ENCODE assay signal across 10 cellular contexts in genomic region chr2:9771481-9772017, GRCh38.
DNase-seq lines count a peak whose midpoint lies in the region; ATAC-seq and TF ChIP-seq lines count a peak whose summit lies in the region.
"Had no signal": no experiment of that assay in that cellular context is flagged by ENCODE, and none has a peak within 500 bp of the region (broad histone marks: within the 10 kb centered on the region; RNA-seq: fewer than 3 reads in every experiment).

No MANE protein-coding gene starts in this region.

- TF ChIP-seq CTCF in astrocyte of the spinal cord (IDR thresholded peaks at IDR 0.05; ENCODE audit: low read depth, low read length) (peak; percentile 25), sigmoid colon (IDR thresholded peaks at IDR 0.05) (no peak)

- H3K9me3 Mint-ChIP-seq in activated naive CD4-positive, alpha-beta T cell treated with anti-CD3 and anti-CD28 coated beads, Interleukin-2, amount 50 U/mL, for 24 hours = no peaks in the 10 kb centered on the region
- H3K9me3 Mint-ChIP-seq in activated naive CD4-positive, alpha-beta T cell treated with anti-CD3 and anti-CD28 coated beads, Interleukin-2, amount 50 U/mL, for 72 hours = no peaks in the 10 kb centered on the region
- H3K9me3 Mint-ChIP-seq: CD4-positive, alpha-beta memory T cell had no signal

- TF ChIP-seq POLR2A in sigmoid colon (IDR thresholded peaks at IDR 0.05) = no peak

- H3K36me3 ChIP-seq in aorta (ENCODE audit: control insufficient read depth in 1 of 2, insufficient read depth in 2 of 2, low read length in 1 of 2) = no peaks in the 10 kb centered on the region
- H3K36me3 ChIP-seq in sigmoid colon = no peaks in the 10 kb centered on the region

- no peaks in the 10 kb centered on the region for H3K36me3 Mint-ChIP-seq in activated naive CD4-positive, alpha-beta T cell treated with anti-CD3 and anti-CD28 coated beads, Interleukin-2, amount 50 U/mL, for 24 hours
- H3K36me3 Mint-ChIP-seq in activated naive CD4-positive, alpha-beta T cell treated with anti-CD3 and anti-CD28 coated beads, Interleukin-2, amount 50 U/mL, for 72 hours = no peaks in the 10 kb centered on the region
- H3K36me3 Mint-ChIP-seq: CD4-positive, alpha-beta memory T cell had no signal

- no peak overlapping the region for H3K4me3 Mint-ChIP-seq in activated naive CD4-positive, alpha-beta T cell treated with anti-CD3 and anti-CD28 coated beads, Interleukin-2, amount 50 U/mL, for 24 hours

- WGBS in aorta, 2 donors = 44 to 51% methylated on average over 8 of the region's 8 CpGs
- 72 to 76% methylated on average over 8 of the region's 8 CpGs for WGBS in sigmoid colon, 2 donors

- no peaks in the 10 kb centered on the region for H3K27me3 Mint-ChIP-seq in activated naive CD4-positive, alpha-beta T cell treated with anti-CD3 and anti-CD28 coated beads, Interleukin-2, amount 50 U/mL, for 24 hours
- H3K27me3 Mint-ChIP-seq: CD4-positive, alpha-beta memory T cell had no signal

- H3K4me1 ChIP-seq in aorta (ENCODE audit: control insufficient read depth in 1 of 2, insufficient read depth in 2 of 2, low read length in 2 of 2) (no peaks in the 10 kb centered on the region), sigmoid colon (peaks cover 0 to 17% (median 13%) of the 10 kb centered on the region in 4 donors)

- TF ChIP-seq EP300 in sigmoid colon (IDR thresholded peaks at IDR 0.05) = no peak

- H3K27ac ChIP-seq in aorta (ENCODE audit: low read depth in 1 of 2, low read length in 2 of 2) = no peak overlapping the region
- H3K27ac ChIP-seq in sigmoid colon = peak overlapping the region in 1 of 4 donors; percentile 39

- H3K27me3 ChIP-seq in aorta (ENCODE audit: control insufficient read depth in 1 of 2, insufficient read depth in 2 of 2, low read length in 1 of 2) (no peaks in the 10 kb centered on the region), sigmoid colon (no peaks in the 10 kb centered on the region)

- peaks cover 5% of the 10 kb centered on the region for H3K4me1 Mint-ChIP-seq in activated naive CD4-positive, alpha-beta T cell treated with anti-CD3 and anti-CD28 coated beads, Interleukin-2, amount 50 U/mL, for 24 hours

- in situ Hi-C loops in astrocyte of the spinal cord (cut with HindIII; ENCODE audit: low sequenced_read_pairs) = no loop called here

- DNase-seq in activated naive CD4-positive, alpha-beta T cell treated with anti-CD3 and anti-CD28 coated beads, Interleukin-2, amount 50 U/mL, for 72 hours (ENCODE audit: low spot score in 2 of 2) = no peak
- DNase-seq in astrocyte of the spinal cord (ENCODE audit: low read depth, low spot score) (peak; percentile 79), iris pigment epithelial cell (ENCODE audit: low read depth) (peak; percentile 66), aorta (no peak), T-helper 9 cell (no peak), NCI-H1436 treated with DMSO at 0.1 percent for 48 hours (lab: John Stamatoyannopoulos, UW) (no peak), sigmoid colon (no peak)
- DNase-seq: CD4-positive, alpha-beta memory T cell; KG1 had no signal

- no peak overlapping the region for H3K4me3 ChIP-seq in astrocyte of the spinal cord (ENCODE audit: low read depth, low read length)
- H3K4me3 ChIP-seq in aorta (ENCODE audit: low read length in 2 of 2) = no peak overlapping the region
- no peak overlapping the region for H3K4me3 ChIP-seq in sigmoid colon

- no peak for ATAC-seq in activated naive CD4-positive, alpha-beta T cell treated with anti-CD3 and anti-CD28 coated beads, Interleukin-2, amount 50 U/mL, for 72 hours
- ATAC-seq in aorta (ENCODE audit: low FRiP score) = peak; percentile 10

- H3K27ac Mint-ChIP-seq in activated naive CD4-positive, alpha-beta T cell treated with anti-CD3 and anti-CD28 coated beads, Interleukin-2, amount 50 U/mL, for 24 hours = peak overlapping the region; percentile 46
- no peak overlapping the region for H3K27ac Mint-ChIP-seq in activated naive CD4-positive, alpha-beta T cell treated with anti-CD3 and anti-CD28 coated beads, Interleukin-2, amount 50 U/mL, for 72 hours

- intact Hi-C loops in aorta (cut with DNase I) (no loop called here), sigmoid colon (cut with DNase I) (no loop called here)

- H3K9me3 ChIP-seq in aorta (ENCODE audit: control insufficient read depth, low read length) (no peaks in the 10 kb centered on the region), sigmoid colon (no peaks in the 10 kb centered on the region)

Comparison
In these comparisons a context has a peak if more than half of its experiments do, and no peak if none do; other contexts are left out.
1. DNase-seq: peak in astrocyte of the spinal cord (single experiment) and iris pigment epithelial cell (single experiment); none in activated naive CD4-positive, alpha-beta T cell treated with anti-CD3 and anti-CD28 coated beads, Interleukin-2, amount 50 U/mL, for 72 hours (0 of 2), aorta (0 of 2), T-helper 9 cell (single experiment), NCI-H1436 treated with DMSO at 0.1 percent for 48 hours (single experiment) and sigmoid colon (single experiment).